ENCODE assay signal across 12 cellular contexts in genomic region chr15:67117356-67117755, GRCh38. TPM values are rescaled to one million over a fixed set of nuclear protein-coding genes. Genes with fewer than 3 reads are reported as not detected.
A peak's percentile ranks its signal among the peaks of the same experiment; 100 is the strongest.
DNase-seq lines count a peak whose midpoint lies in the region; ATAC-seq and TF ChIP-seq lines count a peak whose summit lies in the region.
"Had no signal": no experiment of that assay in that cellular context is flagged by ENCODE, and none has a peak within 500 bp of the region (broad histone marks: within the 10 kb centered on the region; RNA-seq: fewer than 3 reads in every experiment).

No MANE protein-coding gene starts in this region.

- peaks cover 4 to 11% of the 10 kb centered on the region in 2 donors for H3K36me3 Mint-ChIP-seq in CD4-positive, alpha-beta memory T cell

- H3K4me3 Mint-ChIP-seq in CD4-positive, alpha-beta memory T cell: peak overlapping the region in 7 of 8 donors; percentile 39 to 90 (median 80)

- ATAC-seq in HG02885 (IDR thresholded peaks at IDR 0.05; ENCODE audit: poor library complexity, unreplicated experiment): no peak
- no peak for ATAC-seq in GM19455 (IDR thresholded peaks at IDR 0.05; ENCODE audit: unreplicated experiment)
- ATAC-seq: stimulated activated naive CD8-positive, alpha-beta T cell treated with anti-CD3 and anti-CD28 coated beads, Interleukin-15, amount 100 ng/mL, for 72 hours had no signal

- peaks cover 72% of the 10 kb centered on the region for H3K79me2 ChIP-seq in OCI-LY7 (ENCODE audit: insufficient read depth, low read depth, low read length)
- peaks cover 98% of the 10 kb centered on the region for H3K79me2 ChIP-seq in osteoblast (ENCODE audit: insufficient read depth, low read length)

- no TSS peak for BruUV-seq in OCI-LY7 (replicated peaks; lab: Mats Ljungman, UMichigan)

- intact Hi-C loops in CD4-positive, alpha-beta memory T cell (cut with micrococcal nuclease): no loop called here
- intact Hi-C loops in OCI-LY7 (cut with micrococcal nuclease; ENCODE audit: unreplicated experiment): no loop called here

- H3K27me3 Mint-ChIP-seq in CD4-positive, alpha-beta memory T cell: no peaks in the 10 kb centered on the region
- H3K27me3 Mint-ChIP-seq: stimulated activated naive CD8-positive, alpha-beta T cell treated with anti-CD3 and anti-CD28 coated beads, Interleukin-15, amount 100 ng/mL, for 72 hours had no signal

- H3K4me2 ChIP-seq in OCI-LY7 (ENCODE audit: low read length) (peak overlapping the region; percentile 49), osteoblast (ENCODE audit: insufficient read depth, low read length) (peak overlapping the region; percentile 29)

- H3K27ac ChIP-seq in CD4-positive, alpha-beta memory T cell (ENCODE audit: low read depth, low read length): peak overlapping the region; percentile 80
- no peak overlapping the region for H3K27ac ChIP-seq in OCI-LY7 (ENCODE audit: low read depth, low read length, poor library complexity, severe bottlenecking)
- peak overlapping the region; percentile 16 for H3K27ac ChIP-seq in epithelial cell of prostate
- peak overlapping the region; percentile 99 for H3K27ac ChIP-seq in osteoblast (ENCODE audit: low read depth, low read length)
- H3K27ac ChIP-seq: prostate gland, SK-N-MC had no signal

- H3K4me1 ChIP-seq in CD4-positive, alpha-beta memory T cell (ENCODE audit: insufficient read depth, low read length): peaks cover 92% of the 10 kb centered on the region
- H3K4me1 ChIP-seq in OCI-LY7 (ENCODE audit: insufficient read depth, low read length, poor library complexity, severe bottlenecking): peaks cover 89% of the 10 kb centered on the region
- H3K4me1 ChIP-seq in osteoblast (ENCODE audit: insufficient read depth, low read length): peaks cover 84% of the 10 kb centered on the region

- POLR2A ChIA-PET in CD4-positive, alpha-beta memory T cell (lab: Charles Lee; ENCODE audit: partially characterized antibody): interaction anchor here (0.7 to 15.7 kb wide), 11 partner anchors 10 to 75 kb away, joined by 3 to 167 read pairs (median 4); partner anchors contain the start of gene SMAD3
- POLR2A ChIA-PET in OCI-LY7 (lab: Charles Lee): interaction anchor here (0.6 to 1.7 kb wide), 8 partner anchors 13 to 1280 kb away, joined by 3 to 6 read pairs (median 3); no protein-coding TSS in a partner anchor

- H2AFZ ChIP-seq in OCI-LY7 (ENCODE audit: low read length) (no peak overlapping the region), osteoblast (ENCODE audit: low read length) (no peak overlapping the region)

- no peak for TF ChIP-seq CTCF in OCI-LY7 (conservative IDR thresholded peaks at IDR 0.05; ENCODE audit: low read length)
- TF ChIP-seq CTCF in osteoblast (IDR thresholded peaks at IDR 0.05; ENCODE audit: extremely low read depth, low read depth, low read length): no peak

- no peaks in the 10 kb centered on the region for H3K9me3 ChIP-seq in CD4-positive, alpha-beta memory T cell (ENCODE audit: control insufficient read depth in 1 of 2, low read length in 2 of 2)
- H3K9me3 ChIP-seq in OCI-LY7 (ENCODE audit: low read length): no peaks in the 10 kb centered on the region
- no peaks in the 10 kb centered on the region for H3K9me3 ChIP-seq in osteoblast (ENCODE audit: low read depth, low read length)
- H3K9me3 ChIP-seq: prostate gland had no signal

- no peaks in the 10 kb centered on the region for H3K27me3 ChIP-seq in CD4-positive, alpha-beta memory T cell (ENCODE audit: insufficient read depth, low read length)
- H3K27me3 ChIP-seq in osteoblast (ENCODE audit: insufficient read depth, low read length): no peaks in the 10 kb centered on the region

- H3K27ac Mint-ChIP-seq in CD4-positive, alpha-beta memory T cell: peak overlapping the region; percentile 90 to 100 (median 92)

- H3K4me3 ChIP-seq in CD4-positive, alpha-beta memory T cell (ENCODE audit: low read length in 2 of 2): no peak overlapping the region
- H3K4me3 ChIP-seq in OCI-LY7 (ENCODE audit: low read depth, low read length, poor library complexity, severe bottlenecking): no peak overlapping the region
- peak overlapping the region; percentile 12 for H3K4me3 ChIP-seq in osteoblast (ENCODE audit: insufficient read depth, low read length)
- H3K4me3 ChIP-seq: prostate gland, SK-N-MC had no signal

- H3K9me3 Mint-ChIP-seq in CD4-positive, alpha-beta memory T cell: no peaks in the 10 kb centered on the region
- H3K9me3 Mint-ChIP-seq: stimulated activated naive CD8-positive, alpha-beta T cell treated with anti-CD3 and anti-CD28 coated beads, Interleukin-15, amount 100 ng/mL, for 72 hours had no signal

- DNase-seq in CD4-positive, alpha-beta memory T cell: no peak
- DNase-seq in OCI-LY7 (ENCODE audit: low spot score): no peak
- DNase-seq in epithelial cell of prostate (ENCODE audit: low read depth, low spot score): no peak
- DNase-seq in osteoblast (ENCODE audit: insufficient read length, low spot score, missing footprints): no peak
- DNase-seq in DMS 273 (lab: John Stamatoyannopoulos, UW; ENCODE audit: unreplicated experiment): no peak
- DNase-seq in NAMALWA (ENCODE audit: low spot score): no peak
- DNase-seq: NCI-H1092 treated with DMSO at 0.1 percent for 48 hours; stimulated activated naive CD8-positive, alpha-beta T cell treated with anti-CD3 and anti-CD28 coated beads, Interleukin-15, amount 100 ng/mL, for 72 hours had no signal

- H3K4me1 Mint-ChIP-seq in CD4-positive, alpha-beta memory T cell: peaks cover 75 to 100% (median 89%) of the 10 kb centered on the region in 4 donors

- H4K20me1 ChIP-seq in OCI-LY7 (ENCODE audit: insufficient read depth, low read length): no peaks in the 10 kb centered on the region
- no peaks in the 10 kb centered on the region for H4K20me1 ChIP-seq in osteoblast (ENCODE audit: insufficient read depth, low read length)

- CTCF ChIA-PET in CD4-positive, alpha-beta memory T cell (lab: Charles Lee; ENCODE audit: partially characterized antibody): interaction anchor here (1.0 to 2.7 kb wide), 10 partner anchors 12 to 123 kb away, joined by 3 to 8 read pairs (median 4); no protein-coding TSS in a partner anchor
- CTCF ChIA-PET in OCI-LY7 (lab: Charles Lee; ENCODE audit: unreplicated experiment): interaction anchor here (0.6 to 1.2 kb wide), 2 partner anchors 16 to 46 kb away, joined by 3 read pairs; no protein-coding TSS in a partner anchor

- no peaks in the 10 kb centered on the region for H3K36me3 ChIP-seq in CD4-positive, alpha-beta memory T cell (ENCODE audit: insufficient read depth, low read length)
- H3K36me3 ChIP-seq in OCI-LY7 (ENCODE audit: insufficient read depth, low read length) (peaks cover 4% of the 10 kb centered on the region; the same call in 1 of the 2 replicates), osteoblast (ENCODE audit: insufficient read depth, low read length) (peaks cover 48% of the 10 kb centered on the region)
- H3K36me3 ChIP-seq: prostate gland had no signal

- no peaks in the 10 kb centered on the region for H3K9me2 ChIP-seq in OCI-LY7 (ENCODE audit: insufficient read depth, low read length)

RNA-seq across cellular contexts. Expression of gene SMAD3, which starts 52.0 kb away (rescaled TPM):
- total RNA-seq in CD4-positive, alpha-beta memory T cell: 100 to 1,000 TPM; 189 to 197 TPM
- 10 to 100 TPM; 14.6 to 31.9 TPM for polyA plus RNA-seq in CD4-positive, alpha-beta memory T cell
- 32.8 and 41.2 TPM in 2 replicates for total RNA-seq in OCI-LY7 (2014; rRNA removed; shearing (Covaris generic))
- total RNA-seq in OCI-LY7 (2022) (77.8 and 84.5 TPM in 2 replicates), osteoblast (41.8 and 60.1 TPM in 2 replicates)
